In the genomic region with DNA sequence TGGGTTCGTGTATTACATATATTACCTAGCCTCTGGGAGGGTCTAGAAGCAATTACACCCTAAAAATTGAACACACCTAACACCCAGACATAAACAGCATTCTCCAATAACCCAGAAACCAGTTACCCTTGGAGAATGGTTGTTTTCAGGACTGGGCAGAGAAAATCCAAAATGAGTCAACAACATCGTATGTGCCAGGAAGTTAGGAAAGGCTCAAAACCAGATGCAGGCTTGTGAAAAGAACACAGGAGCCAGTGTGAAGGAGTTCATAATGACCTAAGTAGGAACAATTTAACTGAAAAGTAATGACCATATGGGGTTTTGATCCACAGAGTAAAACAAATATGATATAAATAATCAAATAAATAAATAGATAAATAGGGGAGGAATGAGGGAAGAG, we compare ENCODE assay signal across 12 cellular contexts. TPM values are rescaled to one million over a fixed set of nuclear protein-coding genes. Genes with fewer than 3 reads are reported as not detected.
A peak's percentile ranks its signal among the peaks of the same experiment; 100 is the strongest.
DNase-seq lines count a peak whose midpoint lies in the region; ATAC-seq, FAIRE-seq and TF ChIP-seq lines count a peak whose summit lies in the region.
"Had no signal": no experiment of that assay in that cellular context is flagged by ENCODE, and none has a peak within 500 bp of the region (broad histone marks: within the 10 kb centered on the region; RNA-seq: fewer than 3 reads in every experiment).

No MANE protein-coding gene starts in this region.

- H2AK9ac ChIP-seq in IMR-90 (replicated peaks; ENCODE audit: low read depth, low read length, poor library complexity): no peak overlapping the region

- H2AK5ac ChIP-seq in IMR-90 (ENCODE audit: low read depth, low read length): no peak overlapping the region

- H2BK20ac ChIP-seq in IMR-90 (ENCODE audit: low read depth, low read length): no peak overlapping the region

- TF ChIP-seq CTCF in CD14-positive monocyte (IDR thresholded peaks at IDR 0.05) (no peak), IMR-90 (conservative IDR thresholded peaks at IDR 0.05; ENCODE audit: low read depth, low read length) (no peak), K562 (IDR thresholded peaks at IDR 0.05 in 2 of 3, conservative IDR thresholded peaks at IDR 0.05 in 1 of 3; ENCODE audit: insufficient read depth in 2 of 3, low read depth in 1 of 3, low read length in 3 of 3) (no peak), lower leg skin (IDR thresholded peaks at IDR 0.05) (no peak), glutamatergic neuron (IDR thresholded peaks at IDR 0.05; ENCODE audit: partially characterized antibody, unreplicated experiment) (no peak), transverse colon (IDR thresholded peaks at IDR 0.05) (no peak)

- no peak overlapping the region for H4K91ac ChIP-seq in IMR-90 (ENCODE audit: insufficient read depth, low read depth, low read length)

- H3K18ac ChIP-seq in IMR-90 (ENCODE audit: low read depth, low read length): no peak overlapping the region

- TF ChIP-seq EP300 in K562 (IDR thresholded peaks at IDR 0.05; ENCODE audit: low read length): no peak
- no peak for TF ChIP-seq EP300 in transverse colon (IDR thresholded peaks at IDR 0.05; ENCODE audit: low read depth)

- no peak overlapping the region for H4K8ac ChIP-seq in IMR-90 (ENCODE audit: low read depth in 2 of 2, low read length in 2 of 2)

- H3K79me1 ChIP-seq in IMR-90 (ENCODE audit: low read depth in 1 of 2, low read length in 2 of 2): no peaks in the 10 kb centered on the region

- peaks cover 5% of the 10 kb centered on the region for H3K27me3 ChIP-seq in IMR-90 (ENCODE audit: control insufficient read depth, insufficient read depth, low read length)
- no peaks in the 10 kb centered on the region for H3K27me3 ChIP-seq in K562 (ENCODE audit: control insufficient read depth in 2 of 2, insufficient read depth in 2 of 2, low read length in 2 of 2)
- peaks cover 4% of the 10 kb centered on the region for H3K27me3 ChIP-seq in transverse colon
- H3K27me3 ChIP-seq: body of pancreas, right lobe of liver had no signal

- H3K9me3 ChIP-seq in IMR-90 (ENCODE audit: control insufficient read depth, insufficient read depth, low read length) (no peaks in the 10 kb centered on the region), K562 (replicated peaks; ENCODE audit: control insufficient read depth, insufficient read depth, low read depth, low read length) (no peaks in the 10 kb centered on the region; the same call in 1 of the 2 replicates), transverse colon (no peaks in the 10 kb centered on the region)
- H3K9me3 ChIP-seq: body of pancreas, right lobe of liver had no signal

- H4K20me1 ChIP-seq in IMR-90 (ENCODE audit: insufficient read depth, low read length): no peaks in the 10 kb centered on the region
- no peaks in the 10 kb centered on the region for H4K20me1 ChIP-seq in K562 (replicated peaks; ENCODE audit: control insufficient read depth, insufficient read depth, low read length)

- H3K9me3 Mint-ChIP-seq in CD14-positive monocyte: no peaks in the 10 kb centered on the region
- peaks cover 2% of the 10 kb centered on the region for H3K9me3 Mint-ChIP-seq in glutamatergic neuron (ENCODE audit: unreplicated experiment)
- H3K9me3 Mint-ChIP-seq: activated T-cell treated with anti-CD3 and anti-CD28 coated beads, Interleukin-2, amount 50 U/mL, for 24 hours had no signal

- FAIRE-seq in K562 (lab: Jason Lieb, UNC): no peak

- no peaks in the 10 kb centered on the region for H3K9me1 ChIP-seq in IMR-90 (ENCODE audit: insufficient read depth, low read length)
- H3K9me1 ChIP-seq in K562 (ENCODE audit: control insufficient read depth, insufficient read depth, low read length): no peaks in the 10 kb centered on the region

- intact Hi-C loops in CD14-positive monocyte (cut with micrococcal nuclease) (no loop called here), IMR-90 (cut with micrococcal nuclease) (no loop called here), K562 (cut with micrococcal nuclease) (loop anchor here (10.0 kb wide), 1 partner anchor 645 kb away; no protein-coding TSS in a partner anchor), lower leg skin (cut with DNase I; ENCODE audit: low total_unique reads) (no loop called here), transverse colon (cut with DNase I; ENCODE audit: low total_unique reads) (no loop called here)

- no peak overlapping the region for H4K5ac ChIP-seq in IMR-90 (ENCODE audit: low read depth, low read length)

- no peak overlapping the region for H3K14ac ChIP-seq in IMR-90 (replicated peaks; ENCODE audit: low read depth, low read length)

- H3K36me3 Mint-ChIP-seq in CD14-positive monocyte (no peaks in the 10 kb centered on the region), glutamatergic neuron (ENCODE audit: unreplicated experiment) (peaks cover 3% of the 10 kb centered on the region)

- POLR2A ChIA-PET in IMR-90 (lab: Charles Lee; ENCODE audit: unreplicated experiment): no interaction called here
- POLR2A ChIA-PET in K562 (lab: Yijun Ruan, JAX): interaction anchor here (0.7 kb wide), 1 partner anchor 23 kb away, joined by 4 read pairs; no protein-coding TSS in a partner anchor

- no peak overlapping the region for H3K4ac ChIP-seq in IMR-90 (ENCODE audit: low read depth, low read length)

- no peak overlapping the region for H2BK5ac ChIP-seq in IMR-90 (ENCODE audit: low read depth, low read length, poor library complexity, severe bottlenecking)

- H3K27me3 Mint-ChIP-seq in CD14-positive monocyte (ENCODE audit: low read depth in 3 of 3) (no peaks in the 10 kb centered on the region), glutamatergic neuron (ENCODE audit: unreplicated experiment) (no peaks in the 10 kb centered on the region)
- H3K27me3 Mint-ChIP-seq: activated CD4-positive, alpha-beta T cell treated with anti-CD3 and anti-CD28 coated beads for 36 hours; activated T-cell treated with anti-CD3 and anti-CD28 coated beads, Interleukin-2, amount 50 U/mL, for 24 hours had no signal

- no peaks in the 10 kb centered on the region for H3K4me1 ChIP-seq in IMR-90 (ENCODE audit: control insufficient read depth, insufficient read depth, low read length)
- H3K4me1 ChIP-seq in K562 (replicated peaks in 1 of 2; ENCODE audit: control insufficient read depth in 2 of 2, insufficient read depth in 2 of 2, low read length in 2 of 2): peaks cover 2 to 6% of the 10 kb centered on the region in 2 experiments; a peak in 3 of 5 replicates
- no peaks in the 10 kb centered on the region for H3K4me1 ChIP-seq in transverse colon
- H3K4me1 ChIP-seq: right lobe of liver had no signal

- dilution Hi-C loops in IMR-90 (cut with HindIII; ENCODE audit: low sequenced_read_pairs, unreplicated experiment): no loop called here

- H3K23ac ChIP-seq in IMR-90 (ENCODE audit: low read depth, low read length): no peak overlapping the region

- BruUV-seq in IMR-90 (replicated peaks; lab: Mats Ljungman, UMichigan) (no TSS peak), K562 (replicated peaks; lab: Mats Ljungman, UMichigan) (no TSS peak)

- H3K4me1 Mint-ChIP-seq in CD14-positive monocyte (peaks cover 56% of the 10 kb centered on the region), glutamatergic neuron (ENCODE audit: low read depth, unreplicated experiment) (no peaks in the 10 kb centered on the region)

- H3K36me3 ChIP-seq in IMR-90 (ENCODE audit: control insufficient read depth, insufficient read depth, low read length) (no peaks in the 10 kb centered on the region), K562 (ENCODE audit: control insufficient read depth, insufficient read depth, low read length) (no peaks in the 10 kb centered on the region), transverse colon (no peaks in the 10 kb centered on the region)
- H3K36me3 ChIP-seq: right lobe of liver had no signal

- H3K4me3 Mint-ChIP-seq in CD14-positive monocyte (no peak overlapping the region), glutamatergic neuron (ENCODE audit: unreplicated experiment) (no peak overlapping the region)
- H3K4me3 Mint-ChIP-seq: activated CD4-positive, alpha-beta T cell treated with anti-CD3 and anti-CD28 coated beads for 36 hours; activated T-cell treated with anti-CD3 and anti-CD28 coated beads, Interleukin-2, amount 50 U/mL, for 24 hours had no signal

- H3K27ac ChIP-seq in IMR-90 (ENCODE audit: insufficient read depth, low read length) (no peak overlapping the region), K562 (ENCODE audit: extremely low read depth, low read depth, low read length) (no peak overlapping the region), transverse colon (no peak overlapping the region)
- H3K27ac ChIP-seq: body of pancreas, right lobe of liver had no signal

- H3K4me3 ChIP-seq in IMR-90 (ENCODE audit: insufficient read depth, low read depth, low read length): no peak overlapping the region
- no peak overlapping the region for H3K4me3 ChIP-seq in K562
- H3K4me3 ChIP-seq in lower leg skin (ENCODE audit: low read depth, poor library complexity, severe bottlenecking): no peak overlapping the region
- H3K4me3 ChIP-seq in transverse colon: no peak overlapping the region
- H3K4me3 ChIP-seq: body of pancreas, right lobe of liver had no signal

- no peak overlapping the region for H2BK120ac ChIP-seq in IMR-90 (ENCODE audit: low read depth, low read length)

- TF ChIP-seq RAD21 in IMR-90 (IDR thresholded peaks at IDR 0.05; ENCODE audit: low read length) (no peak), K562 (CRISPR knock-in tag; conservative IDR thresholded peaks at IDR 0.05 in 1 of 2, IDR thresholded peaks at IDR 0.05 in 1 of 2) (no peak)

- H3K9ac ChIP-seq in IMR-90 (ENCODE audit: low read depth, low read length): no peak overlapping the region
- H3K9ac ChIP-seq in K562 (ENCODE audit: insufficient read depth in 1 of 2, low read depth in 2 of 2, low read length in 2 of 2): no peak overlapping the region

- CTCF ChIA-PET in IMR-90 (lab: Yijun Ruan, JAX): no interaction called here
- CTCF ChIA-PET in K562 (lab: Yijun Ruan, JAX; ENCODE audit: low intra/inter-chr PET ratio): no interaction called here

- DNase-seq in CD14-positive monocyte (ENCODE audit: low spot score) (no peak), IMR-90 (peak; percentile 63), K562 (ENCODE audit: extremely low read depth in 1 of 4, low spot score in 3 of 4) (no peak), kidney tubule cell (ENCODE audit: low spot score) (peak; percentile 20), lower leg skin (ENCODE audit: low spot score in 2 of 2) (no peak), glutamatergic neuron (no peak), globus pallidus (ENCODE audit: low spot score) (no peak), transverse colon (no peak)
- DNase-seq: activated T-cell treated with anti-CD3 and anti-CD28 coated beads, Interleukin-2, amount 50 U/mL, for 24 hours; body of pancreas; right lobe of liver had no signal

- peak overlapping the region in 5 of 7 donors; percentile 22 to 92 (median 78) for H3K27ac Mint-ChIP-seq in CD14-positive monocyte
- no peak overlapping the region for H3K27ac Mint-ChIP-seq in glutamatergic neuron (ENCODE audit: unreplicated experiment)
- H3K27ac Mint-ChIP-seq: activated CD4-positive, alpha-beta T cell treated with anti-CD3 and anti-CD28 coated beads for 36 hours; activated T-cell treated with anti-CD3 and anti-CD28 coated beads, Interleukin-2, amount 50 U/mL, for 24 hours had no signal

- ATAC-seq in IMR-90 (ENCODE audit: low read depth) (peak; percentile 52), K562 (no peak)
- ATAC-seq: activated CD4-positive, alpha-beta T cell treated with anti-CD3 and anti-CD28 coated beads for 36 hours; body of pancreas had no signal

- in situ Hi-C loops in IMR-90 (cut with MboI; ENCODE audit: low sequenced_read_pairs) (no loop called here), K562 (cut with MboI) (loop anchor here (25.0 kb wide), 1 partner anchor 852 kb away; a partner anchor contains a TSS), transverse colon (cut with MboI; ENCODE audit: low pct_ligation_motif_present in 1 of 4, low pct_unique_long_range_greater_than_20kb in 1 of 4, low sequenced_read_pairs in 3 of 4) (no loop called here)

- H3K79me2 ChIP-seq in K562 (ENCODE audit: control insufficient read depth, insufficient read depth, low read length): no peaks in the 10 kb centered on the region

- TF ChIP-seq POLR2A in IMR-90 (IDR thresholded peaks at IDR 0.05; ENCODE audit: low read depth, low read length) (no peak), K562 (conservative IDR thresholded peaks at IDR 0.05) (no peak), lower leg skin (IDR thresholded peaks at IDR 0.05) (no peak), transverse colon (IDR thresholded peaks at IDR 0.05) (no peak)

- no peak overlapping the region for H3K4me2 ChIP-seq in IMR-90 (ENCODE audit: low read depth, low read length)
- H3K4me2 ChIP-seq in K562 (ENCODE audit: insufficient read depth, low read length): no peak overlapping the region

- no peak overlapping the region for H2BK15ac ChIP-seq in IMR-90 (ENCODE audit: low read depth, low read length)

- no peak overlapping the region for H3K56ac ChIP-seq in IMR-90 (ENCODE audit: extremely low read depth, insufficient read depth, low read length)

- 17% methylated on average over 1 of the region's 2 CpGs; no CpG with 5 or more reads in 1 of the 2 experiments for WGBS in IMR-90 (ENCODE audit: extremely low coverage in 2 of 2, insufficient read length in 1 of 2), 2 experiments
- WGBS in K562 (ENCODE audit: insufficient coverage, low coverage, missing lambda C conversion rate): 28% methylated on average over 2 of the region's 2 CpGs
- WGBS in lower leg skin, 2 donors: 32 to 37% methylated on average over 2 of the region's 2 CpGs
- WGBS in transverse colon (ENCODE audit: low coverage in 1 of 2), 2 donors: 50 to 51% methylated on average over 2 of the region's 2 CpGs

- H2AFZ ChIP-seq in IMR-90 (replicated peaks; ENCODE audit: low read length, poor library complexity) (no peak overlapping the region), K562 (ENCODE audit: low read depth, low read length) (peak overlapping the region; percentile 19; the same call in 1 of the 2 replicates)

RNA-seq across cellular contexts. Expression of a gene that starts 5.1 kb away (rescaled TPM):
- polyA plus RNA-seq in CD14-positive monocyte (10 to 100 TPM; 15.8 to 17.7 TPM), IMR-90 (2012; rRNA removed) (17.4 and 18.5 TPM in 2 replicates), K562 (2011; rRNA removed) (32.2 and 36.1 TPM in 2 replicates), K562 (2014; fragmentation: Illumina TruSeq; extraction: Trizol) (25.7 and 32.0 TPM in 2 replicates), K562 (2014; fragmentation: Nextera tagmentation; extraction: Ambion mirVana) (1 to 10 TPM; 6.5 to 9.3 TPM), K562 (2014; rRNA removed) (17.3 and 18.4 TPM in 2 replicates)
- total RNA-seq in IMR-90 (2012; rRNA removed) (41.9 and 45.0 TPM in 2 replicates), K562 (2014; rRNA removed) (40.1 and 41.7 TPM in 2 replicates), K562 (2014; rRNA removed; fragmentation: Illumina TruSeq; extraction: Trizol) (27.7 and 28.6 TPM in 2 replicates), K562 (2015; rRNA removed; fragmentation: Illumina TruSeq; extraction: Trizol) (23.5 and 23.7 TPM in 2 replicates), K562 (2021) (42.2 and 42.3 TPM in 2 replicates), lower leg skin (10 to 100 TPM; 10.5 to 26.8 (median 21.7) TPM), glutamatergic neuron (ENCODE audit: unreplicated experiment) (40.6 TPM), transverse colon (10 to 100 TPM in 2 of 4 donors, 1 to 10 TPM in 2; 4.9 to 19.7 (median 11.0) TPM)
- 6.8 and 8.4 TPM in 2 replicates for polyA plus RNA-seq in IMR-90 (2012; cell fraction: cytosol; rRNA removed)
- 11.2 TPM in 2 replicates for polyA plus RNA-seq in IMR-90 (2012; cell fraction: nucleus; rRNA removed; ENCODE audit: low replicate concordance)
- 60.7 and 66.5 TPM in 2 replicates for total RNA-seq in K562 (2011; cell fraction: chromatin; rRNA removed; ENCODE audit: low replicate concordance)
- 35.2 and 50.7 TPM in 2 replicates for total RNA-seq in K562 (2011; cell fraction: nucleolus; rRNA removed)
- total RNA-seq in K562 (2011; cell fraction: nucleoplasm; rRNA removed): 48.4 and 54.5 TPM in 2 replicates
- 24.9 and 27.5 TPM in 2 replicates for polyA plus RNA-seq in K562 (2011; cell fraction: cytosol; rRNA removed)
- polyA plus RNA-seq in K562 (2011; cell fraction: nucleus; rRNA removed): 43.1 and 64.0 TPM in 2 replicates
- polyA plus RNA-seq in K562 (2012): 10.8 and 25.3 TPM in 2 replicates
- 88.8 and 89.3 TPM in 2 replicates for polyA minus RNA-seq in K562 (2011; rRNA and poly(A)+ RNA removed)
- polyA minus RNA-seq in K562 (2011; cell fraction: cytosol; rRNA and poly(A)+ RNA removed): 32.7 and 33.3 TPM in 2 replicates
- 18.7 and 37.4 TPM in 2 replicates for polyA minus RNA-seq in K562 (2011; cell fraction: nucleus; rRNA and poly(A)+ RNA removed)

Comparison
In these comparisons a context has a peak if more than half of its experiments do, and no peak if none do; other contexts are left out.
1. DNase-seq: peak in IMR-90 (single experiment) and kidney tubule cell (single experiment); none in CD14-positive monocyte (single experiment), K562 (0 of 4), lower leg skin (0 of 2), glutamatergic neuron (single experiment), globus pallidus (single experiment) and transverse colon (single experiment).